8 cellular contexts compared by ENCODE assay signal in genomic region chr10:88974446-88975376, GRCh38. TPM values are rescaled to one million over a fixed set of nuclear protein-coding genes. Genes with fewer than 3 reads are reported as not detected.
A peak's percentile ranks its signal among the peaks of the same experiment; 100 is the strongest.
DNase-seq lines count a peak whose midpoint lies in the region; ATAC-seq, FAIRE-seq and TF ChIP-seq lines count a peak whose summit lies in the region.

No MANE protein-coding gene starts in this region.

- no peak for TF ChIP-seq CTCF in CD4-positive, alpha-beta T cell (IDR thresholded peaks at IDR 0.05)
- no peak for TF ChIP-seq CTCF in MCF 10A (IDR thresholded peaks at IDR 0.05; ENCODE audit: unreplicated experiment)
- no peak for TF ChIP-seq CTCF in omental fat pad (IDR thresholded peaks at IDR 0.05)

- H3K27me3 Mint-ChIP-seq in CD4-positive, alpha-beta T cell, result no peaks in the 10 kb centered on the region
- no peaks in the 10 kb centered on the region for H3K27me3 Mint-ChIP-seq in MCF 10A (ENCODE audit: insufficient read depth, unreplicated experiment)

- H3K4me1 Mint-ChIP-seq in CD4-positive, alpha-beta T cell (ENCODE audit: low read depth), result peaks cover 17% of the 10 kb centered on the region
- peaks cover 15% of the 10 kb centered on the region for H3K4me1 Mint-ChIP-seq in MCF 10A (ENCODE audit: insufficient read depth, unreplicated experiment)

- H3K27ac Mint-ChIP-seq in CD4-positive, alpha-beta T cell, result peak overlapping the region; percentile 87
- peak overlapping the region; percentile 100 for H3K27ac Mint-ChIP-seq in MCF 10A (ENCODE audit: low read depth, unreplicated experiment)

- ATAC-seq in CD4-positive, alpha-beta T cell (ENCODE audit: poor library complexity), result peak; percentile 76
- no peak for ATAC-seq in HG02970 (IDR thresholded peaks at IDR 0.05; ENCODE audit: low FRiP score, unreplicated experiment)
- no peak for ATAC-seq in omental fat pad (ENCODE audit: low FRiP score)

- no peaks in the 10 kb centered on the region for H3K36me3 ChIP-seq in muscle layer of colon (ENCODE audit: insufficient read depth, low read length)

- POLR2A ChIA-PET in CD4-positive, alpha-beta T cell (lab: Charles Lee), result interaction anchor here (0.7 to 4.3 kb wide), 6 partner anchors 10 to 277 kb away, joined by 3 to 25 read pairs (median 3); partner anchors contain the start of genes FAS and LIPA
- POLR2A ChIA-PET in MCF 10A (lab: Yijun Ruan, JAX), result interaction anchor here (0.5 to 6.3 kb wide), 15 partner anchors 10 to 470 kb away, joined by 3 to 72 read pairs (median 4); partner anchors contain the start of genes FAS, LIPA and STAMBPL1

- H3K27me3 ChIP-seq in CD4-positive, alpha-beta T cell (ENCODE audit: control insufficient read depth, insufficient read depth, low read length), result no peaks in the 10 kb centered on the region
- no peaks in the 10 kb centered on the region for H3K27me3 ChIP-seq in muscle layer of colon (ENCODE audit: control insufficient read depth in 1 of 2, insufficient read depth in 2 of 2, low read length in 2 of 2)

- H3K9me3 ChIP-seq in CD4-positive, alpha-beta T cell (ENCODE audit: control insufficient read depth, low read length), result no peaks in the 10 kb centered on the region
- H3K9me3 ChIP-seq in muscle layer of colon (ENCODE audit: low read length), result no peaks in the 10 kb centered on the region

- H3K27ac ChIP-seq in CD4-positive, alpha-beta T cell (ENCODE audit: low read depth, low read length), result peak overlapping the region; percentile 38
- H3K27ac ChIP-seq in muscle layer of colon (ENCODE audit: low read depth, low read length), result peak overlapping the region; percentile 48

- H3K4me1 ChIP-seq in muscle layer of colon (ENCODE audit: insufficient read depth, low read length), result peaks cover 40% of the 10 kb centered on the region

- H3K4me3 ChIP-seq in muscle layer of colon (ENCODE audit: low read depth in 1 of 2, low read length in 2 of 2), result peak overlapping the region; percentile 7 to 54

- FAIRE-seq in HTR-8/SVneo (lab: Jason Lieb, UNC), result no peak

- intact Hi-C loops in CD4-positive, alpha-beta T cell (cut with DNase I, micrococcal nuclease), result loop anchor here in 1 of 2 experiments (2.0 kb wide), 1 partner anchor 16 kb away; the partner anchor contains the start of gene FAS
- intact Hi-C loops in MCF 10A (cut with micrococcal nuclease), result no loop called here

- peak overlapping the region; percentile 98 for H3K4me3 Mint-ChIP-seq in CD4-positive, alpha-beta T cell
- peak overlapping the region; percentile 93 for H3K4me3 Mint-ChIP-seq in MCF 10A (ENCODE audit: unreplicated experiment)

- H3K9ac ChIP-seq in muscle layer of colon (ENCODE audit: low read length), result peak overlapping the region; percentile 59

- BruUV-seq in MCF 10A (replicated peaks; lab: Mats Ljungman, UMichigan), result no TSS peak

- no peaks in the 10 kb centered on the region for H3K9me3 Mint-ChIP-seq in CD4-positive, alpha-beta T cell
- no peaks in the 10 kb centered on the region for H3K9me3 Mint-ChIP-seq in MCF 10A (ENCODE audit: unreplicated experiment)

- CTCF ChIA-PET in CD4-positive, alpha-beta T cell (lab: Charles Lee), result interaction anchor here (0.8 to 1.5 kb wide), 6 partner anchors 16 to 95 kb away, joined by 3 to 6 read pairs (median 3); partner anchors contain the start of genes FAS and STAMBPL1
- CTCF ChIA-PET in MCF 10A (lab: Yijun Ruan, JAX), result interaction anchor here (0.5 to 2.5 kb wide), 9 partner anchors 13 to 244 kb away, joined by 3 to 20 read pairs (median 4); no protein-coding TSS in a partner anchor

- DNase-seq in CD4-positive, alpha-beta T cell, result no peak
- DNase-seq in LoVo (ENCODE audit: low spot score), result peak; percentile 34
- DNase-seq in MCF 10A (ENCODE audit: unreplicated experiment), result peak; percentile 38
- DNase-seq in HTR-8/SVneo (ENCODE audit: insufficient read length, low spot score), result no peak
- no peak for DNase-seq in Ammon's horn (ENCODE audit: low spot score)
- DNase-seq in omental fat pad (ENCODE audit: low spot score), result no peak

- peaks cover 4% of the 10 kb centered on the region for H3K36me3 Mint-ChIP-seq in CD4-positive, alpha-beta T cell (ENCODE audit: low read depth)
- H3K36me3 Mint-ChIP-seq in MCF 10A (ENCODE audit: insufficient read depth, unreplicated experiment), result peaks cover 6% of the 10 kb centered on the region

RNA-seq across cellular contexts. Expression of gene FAS, which starts 15.9 kb away (rescaled TPM):
- total RNA-seq in CD4-positive, alpha-beta T cell, result 10 to 100 TPM; 23.8 to 28.2 TPM
- total RNA-seq in MCF 10A (2022) (55.6 and 60.2 TPM in 2 replicates), omental fat pad (10 to 100 TPM; 23.3 to 92.5 (median 46.7) TPM)

RNA-seq across cellular contexts. Expression of gene ACTA2, which starts 22.1 kb away (rescaled TPM):
- 1 to 10 TPM; 1.8 to 2.1 TPM for total RNA-seq in CD4-positive, alpha-beta T cell
- 25.4 and 25.6 TPM in 2 replicates for total RNA-seq in MCF 10A (2022)
- 100 to 1,000 TPM; 144 to 840 (median 162) TPM for total RNA-seq in omental fat pad

Comparison
In these comparisons a context has a peak if more than half of its experiments do, and no peak if none do; other contexts are left out.
1. DNase-seq: peak in LoVo (single experiment) and MCF 10A (single experiment); none in CD4-positive, alpha-beta T cell (0 of 10), HTR-8/SVneo (single experiment), Ammon's horn (single experiment) and omental fat pad (single experiment).